Comparison of ENCODE assay signal across 1 cellular context in genomic region chr2:238174701-238175100, GRCh38.
TF ChIP-seq lines count a peak whose summit lies in the region.

No MANE protein-coding gene starts in this region.

TF ChIP-seq in SK-N-SH treated with all-trans-retinoic acid at 6 μM for 48 hours, 23 proteins besides CTCF, POLR2A, EP300 and RAD21 (continued from another document):
- no peak for TF ChIP-seq TSHZ2 (CRISPR knock-in tag; IDR thresholded peaks at IDR 0.05)
- no peak for TF ChIP-seq PPARA (CRISPR knock-in tag; IDR thresholded peaks at IDR 0.05; ENCODE audit: borderline replicate concordance)
